ENCODE assay signal across 13 cellular contexts in the genomic region with DNA sequence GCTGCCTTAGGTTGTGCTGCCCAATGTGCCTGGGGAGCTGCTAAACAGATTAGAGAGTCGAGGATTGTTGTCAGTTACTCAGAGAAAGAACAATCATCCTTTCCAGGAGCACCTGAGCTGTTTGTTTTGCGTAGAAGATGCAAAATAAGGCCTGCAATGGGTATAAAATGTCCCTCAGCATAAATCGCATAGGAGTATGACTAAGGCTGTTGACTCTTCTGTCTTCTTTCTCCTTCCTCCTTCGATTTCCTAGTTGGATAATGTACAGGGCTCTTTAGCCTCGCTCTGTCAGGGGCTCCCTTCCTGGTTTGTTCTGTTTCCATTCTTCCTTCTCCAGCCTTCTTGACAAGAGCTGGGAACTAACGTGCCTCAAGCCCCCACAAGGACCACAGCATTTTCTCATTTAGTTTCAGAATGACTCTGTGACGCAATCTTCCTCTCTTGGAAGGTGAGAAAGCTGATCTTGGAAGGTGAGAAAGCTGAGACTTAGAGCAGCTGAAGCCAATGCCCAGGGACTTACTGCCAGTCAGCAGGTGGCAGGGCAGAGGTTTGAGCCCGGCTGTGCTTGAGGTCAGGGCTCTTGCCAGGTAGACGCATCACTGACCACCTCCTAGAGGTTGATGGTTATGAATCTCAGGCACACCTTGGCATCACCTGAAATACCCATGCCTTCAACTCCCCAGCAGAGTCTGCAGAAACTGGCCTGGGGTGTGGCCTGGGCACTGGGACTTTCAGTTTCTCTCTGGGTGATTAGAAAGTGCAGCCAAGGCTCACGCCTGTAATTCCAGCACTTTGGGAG. TPM values are rescaled to one million over a fixed set of nuclear protein-coding genes. Genes with fewer than 3 reads are reported as not detected.
DNase-seq lines count a peak whose midpoint lies in the region; ATAC-seq and TF ChIP-seq lines count a peak whose summit lies in the region.
"Not testable (repeated sequence)": the region's sequence is repeated elsewhere in the genome, so short reads cannot be mapped to it uniquely, and the experiment has no call there.
"Had no signal": no experiment of that assay in that cellular context is flagged by ENCODE, and none has a peak within 500 bp of the region (broad histone marks: within the 10 kb centered on the region; RNA-seq: fewer than 3 reads in every experiment).

No MANE protein-coding gene starts in this region.

- not testable (repeated sequence) for H4K20me1 ChIP-seq in OCI-LY7 (ENCODE audit: insufficient read depth, low read length)

- peak overlapping the region; percentile 73; the same call in 1 of the 2 replicates for H2AFZ ChIP-seq in OCI-LY7 (ENCODE audit: low read length)

- not testable (repeated sequence) for H3K4me1 Mint-ChIP-seq in CD8-positive, alpha-beta T cell (ENCODE audit: low read depth)
- H3K4me1 Mint-ChIP-seq in activated naive CD8-positive, alpha-beta T cell treated with anti-CD3 and anti-CD28 coated beads, Interleukin-2, amount 10 ng/mL, durations not matched to agents 7 days and 5 days: peaks cover 18% of the 10 kb centered on the region

- H3K9me3 Mint-ChIP-seq in CD8-positive, alpha-beta T cell; activated naive CD8-positive, alpha-beta T cell treated with anti-CD3 and anti-CD28 coated beads, Interleukin-2, amount 10 ng/mL, durations not matched to agents 7 days and 5 days: not testable (repeated sequence)

- not testable (repeated sequence) for H3K9me3 ChIP-seq in CD8-positive, alpha-beta T cell (ENCODE audit: low read length); OCI-LY7 (ENCODE audit: low read length); mucosa of descending colon

- not testable (repeated sequence) for H3K27ac ChIP-seq in CD8-positive, alpha-beta T cell (ENCODE audit: low read depth, low read length); OCI-LY7 (ENCODE audit: low read depth, low read length, poor library complexity, severe bottlenecking)

- not testable (repeated sequence) for H3K4me3 ChIP-seq in CD8-positive, alpha-beta T cell (ENCODE audit: low read depth, low read length); OCI-LY7 (ENCODE audit: low read depth, low read length, poor library complexity, severe bottlenecking); mucosa of descending colon

- not testable (repeated sequence) for H3K36me3 ChIP-seq in CD8-positive, alpha-beta T cell (ENCODE audit: insufficient read depth, low read length); OCI-LY7 (ENCODE audit: insufficient read depth, low read length); mucosa of descending colon (ENCODE audit: low read depth)

- POLR2A ChIA-PET in CD8-positive, alpha-beta T cell (lab: Charles Lee); activated naive CD8-positive, alpha-beta T cell treated with anti-CD3 and anti-CD28 coated beads, Interleukin-2, amount 10 ng/mL, durations not matched to agents 7 days and 5 days (lab: Charles Lee): not testable (repeated sequence)
- POLR2A ChIA-PET in OCI-LY7 (lab: Charles Lee): interaction anchor here (0.6 kb wide), 1 partner anchor 867 kb away, joined by 3 read pairs; no protein-coding TSS in a partner anchor

- not testable (repeated sequence) for H3K4me1 ChIP-seq in CD8-positive, alpha-beta T cell (ENCODE audit: insufficient read depth, low read length); mucosa of descending colon (ENCODE audit: low read depth)
- peaks cover 10% of the 10 kb centered on the region for H3K4me1 ChIP-seq in OCI-LY7 (ENCODE audit: insufficient read depth, low read length, poor library complexity, severe bottlenecking)

- DNase-seq in CD8-positive, alpha-beta T cell; OCI-LY7 (ENCODE audit: low spot score); activated naive CD8-positive, alpha-beta T cell treated with anti-CD3 and anti-CD28 coated beads, Interleukin-2, amount 10 ng/mL, durations not matched to agents 7 days and 5 days; mucosa of descending colon: not testable (repeated sequence)

- BruUV-seq in OCI-LY7 (replicated peaks; lab: Mats Ljungman, UMichigan): not testable (repeated sequence)

- not testable (repeated sequence) for H3K27me3 Mint-ChIP-seq in CD8-positive, alpha-beta T cell (ENCODE audit: low read depth); activated naive CD8-positive, alpha-beta T cell treated with anti-CD3 and anti-CD28 coated beads, Interleukin-2, amount 10 ng/mL, durations not matched to agents 7 days and 5 days

- not testable (repeated sequence) for H3K27me3 ChIP-seq in CD8-positive, alpha-beta T cell (ENCODE audit: insufficient read depth, low read length)

- CTCF ChIA-PET in CD8-positive, alpha-beta T cell (lab: Charles Lee); OCI-LY7 (lab: Charles Lee; ENCODE audit: unreplicated experiment): not testable (repeated sequence)

- not testable (repeated sequence) for H3K9me2 ChIP-seq in OCI-LY7 (ENCODE audit: insufficient read depth, low read length)

- not testable (repeated sequence) for ATAC-seq in CD8-positive, alpha-beta T cell
- ATAC-seq in GM19023 (IDR thresholded peaks at IDR 0.05; ENCODE audit: unreplicated experiment) (peak; percentile 48), GM21515 (IDR thresholded peaks at IDR 0.05; ENCODE audit: unreplicated experiment) (peak; percentile 37), HG02798 (IDR thresholded peaks at IDR 0.05; ENCODE audit: poor library complexity, unreplicated experiment) (peak; percentile 66), HG03196 (IDR thresholded peaks at IDR 0.05; ENCODE audit: unreplicated experiment) (peak; percentile 62), mucosa of descending colon (peak; percentile 96)
- peak; percentile 53 for ATAC-seq in activated naive CD8-positive, alpha-beta T cell treated with anti-CD3 and anti-CD28 coated beads, Interleukin-2, amount 10 ng/mL, durations not matched to agents 7 days and 5 days (ENCODE audit: low read depth)

- peak overlapping the region; percentile 39 for H3K4me3 Mint-ChIP-seq in CD8-positive, alpha-beta T cell
- H3K4me3 Mint-ChIP-seq in activated naive CD8-positive, alpha-beta T cell treated with anti-CD3 and anti-CD28 coated beads, Interleukin-2, amount 10 ng/mL, durations not matched to agents 7 days and 5 days: not testable (repeated sequence)

- intact Hi-C loops in CD8-positive, alpha-beta T cell (cut with DNase I, micrococcal nuclease); OCI-LY7 (cut with micrococcal nuclease; ENCODE audit: unreplicated experiment); mucosa of descending colon (cut with DNase I, micrococcal nuclease): not testable (repeated sequence)

- H3K4me2 ChIP-seq in OCI-LY7 (ENCODE audit: low read length): peak overlapping the region; percentile 20; the same call in 1 of the 2 replicates

- H3K36me3 Mint-ChIP-seq in CD8-positive, alpha-beta T cell; activated naive CD8-positive, alpha-beta T cell treated with anti-CD3 and anti-CD28 coated beads, Interleukin-2, amount 10 ng/mL, durations not matched to agents 7 days and 5 days: not testable (repeated sequence)

- not testable (repeated sequence) for TF ChIP-seq CTCF in CD8-positive, alpha-beta T cell (IDR thresholded peaks at IDR 0.05); OCI-LY7 (conservative IDR thresholded peaks at IDR 0.05; ENCODE audit: low read length); mucosa of descending colon (IDR thresholded peaks at IDR 0.05)

- not testable (repeated sequence) for H3K27ac Mint-ChIP-seq in CD8-positive, alpha-beta T cell; activated naive CD8-positive, alpha-beta T cell treated with anti-CD3 and anti-CD28 coated beads, Interleukin-2, amount 10 ng/mL, durations not matched to agents 7 days and 5 days

- not testable (repeated sequence) for H3K79me2 ChIP-seq in OCI-LY7 (ENCODE audit: insufficient read depth, low read depth, low read length)

RNA-seq across cellular contexts. Expression of a gene that starts 1.5 kb away (rescaled TPM):
- total RNA-seq in CD8-positive, alpha-beta T cell: not detected
- total RNA-seq in OCI-LY7 (2014; rRNA removed; shearing (Covaris generic)): not detected in 2 replicates
- total RNA-seq in OCI-LY7 (2022) (not detected in 2 replicates), mucosa of descending colon (10 to 100 TPM in 1 of 3 donors, 1 to 10 TPM in 2; 3.9 to 11.3 (median 8.0) TPM)
- not detected for total RNA-seq in activated naive CD8-positive, alpha-beta T cell treated with anti-CD3 and anti-CD28 coated beads, Interleukin-2, amount 10 ng/mL, durations not matched to agents 7 days and 5 days
- total RNA-seq: dermis microvascular lymphatic vessel endothelial cell; GM23338; T-helper 1 cell treated with Interleukin-12 subunit alpha and Interleukin-12 subunit beta and Interleukin-4 antibody, amounts not matched to agents 30 ng/mL and 1 ng/mL, for 36 hours had no signal

RNA-seq across cellular contexts. Expression of a gene that starts 19.1 kb away (rescaled TPM):
- under 1 TPM in 1 of 2 experiments, not detected in 1; 0.49 TPM for total RNA-seq in CD8-positive, alpha-beta T cell
- total RNA-seq in OCI-LY7 (2014; rRNA removed; shearing (Covaris generic)): not detected in 2 replicates
- total RNA-seq in OCI-LY7 (2022): not detected in 2 replicates
- not detected for total RNA-seq in activated naive CD8-positive, alpha-beta T cell treated with anti-CD3 and anti-CD28 coated beads, Interleukin-2, amount 10 ng/mL, durations not matched to agents 7 days and 5 days
- 1 to 10 TPM; 1.3 to 2.0 (median 1.7) TPM for total RNA-seq in mucosa of descending colon
- total RNA-seq: dermis microvascular lymphatic vessel endothelial cell; GM23338; T-helper 1 cell treated with Interleukin-12 subunit alpha and Interleukin-12 subunit beta and Interleukin-4 antibody, amounts not matched to agents 30 ng/mL and 1 ng/mL, for 36 hours had no signal

RNA-seq across cellular contexts. Expression of a gene that starts 30.9 kb away (rescaled TPM):
- not detected for total RNA-seq in CD8-positive, alpha-beta T cell
- total RNA-seq in OCI-LY7 (2014; rRNA removed; shearing (Covaris generic)): not detected in 2 replicates
- total RNA-seq in OCI-LY7 (2022): not detected in 2 replicates
- total RNA-seq in activated naive CD8-positive, alpha-beta T cell treated with anti-CD3 and anti-CD28 coated beads, Interleukin-2, amount 10 ng/mL, durations not matched to agents 7 days and 5 days: not detected
- not detected for total RNA-seq in mucosa of descending colon
- total RNA-seq: Daoy; dermis microvascular lymphatic vessel endothelial cell; GM23338; Right ventricle myocardium inferior; T-helper 1 cell treated with Interleukin-12 subunit alpha and Interleukin-12 subunit beta and Interleukin-4 antibody, amounts not matched to agents 30 ng/mL and 1 ng/mL, for 36 hours had no signal

RNA-seq across cellular contexts. Expression of a gene that starts 54.4 kb away (rescaled TPM):
- 10 to 100 TPM in 1 of 2 experiments, 1 to 10 TPM in 1; 9.9 to 12.6 TPM for total RNA-seq in CD8-positive, alpha-beta T cell
- 23.0 and 31.1 TPM in 2 replicates for total RNA-seq in OCI-LY7 (2014; rRNA removed; shearing (Covaris generic))
- total RNA-seq in OCI-LY7 (2022): 25.4 and 29.9 TPM in 2 replicates
- 10 to 100 TPM; 16.1 to 17.8 TPM for total RNA-seq in activated naive CD8-positive, alpha-beta T cell treated with anti-CD3 and anti-CD28 coated beads, Interleukin-2, amount 10 ng/mL, durations not matched to agents 7 days and 5 days
- total RNA-seq in mucosa of descending colon: 10 to 100 TPM in 2 of 3 donors, 1 to 10 TPM in 1; 9.8 to 16.6 (median 14.1) TPM

RNA-seq across cellular contexts. Expression of a gene that starts 54.8 kb away (rescaled TPM):
- 10 to 100 TPM; 11.3 to 14.3 TPM for total RNA-seq in CD8-positive, alpha-beta T cell
- total RNA-seq in OCI-LY7 (2014; rRNA removed; shearing (Covaris generic)): 48.0 and 53.1 TPM in 2 replicates
- 58.0 and 62.1 TPM in 2 replicates for total RNA-seq in OCI-LY7 (2022)
- 10 to 100 TPM; 44.4 to 47.9 TPM for total RNA-seq in activated naive CD8-positive, alpha-beta T cell treated with anti-CD3 and anti-CD28 coated beads, Interleukin-2, amount 10 ng/mL, durations not matched to agents 7 days and 5 days
- total RNA-seq in mucosa of descending colon: 10 to 100 TPM; 32.8 to 43.3 (median 35.9) TPM

Comparison
In these comparisons a context has a peak if more than half of its experiments do, and no peak if none do; other contexts are left out.
1. RNA of a gene that starts 1.5 kb away (total RNA-seq): 3.9 to 11.3 TPM in mucosa of descending colon; not detected in CD8-positive, alpha-beta T cell, not detected in OCI-LY7 and not detected in activated naive CD8-positive, alpha-beta T cell treated with anti-CD3 and anti-CD28 coated beads, Interleukin-2, amount 10 ng/mL, durations not matched to agents 7 days and 5 days; every median in the first group is over 4 times any median in the second.